ENCODE assay signal across 24 cellular contexts in genomic region chr6:138830273-138830672, GRCh38. TPM values are rescaled to one million over a fixed set of nuclear protein-coding genes. Genes with fewer than 3 reads are reported as not detected.
DNase-seq lines count a peak whose midpoint lies in the region; ATAC-seq, FAIRE-seq and TF ChIP-seq lines count a peak whose summit lies in the region.
"Had no signal": no experiment of that assay in that cellular context is flagged by ENCODE, and none has a peak within 500 bp of the region (broad histone marks: within the 10 kb centered on the region; RNA-seq: fewer than 3 reads in every experiment).

No MANE protein-coding gene starts in this region.

- no peak for TF ChIP-seq CTCF in WTC11 (IDR thresholded peaks at IDR 0.05)

- ATAC-seq in activated naive CD8-positive, alpha-beta T cell treated with anti-CD3 and anti-CD28 coated beads, Interleukin-2, amount 50 U/mL, for 24 hours = no peak
- ATAC-seq in WTC11 = no peak
- ATAC-seq: A549 had no signal

- no peak overlapping the region for H3K4me3 Mint-ChIP-seq in activated naive CD8-positive, alpha-beta T cell treated with anti-CD3 and anti-CD28 coated beads, Interleukin-2, amount 50 U/mL, for 24 hours
- H3K4me3 Mint-ChIP-seq in activated naive CD8-positive, alpha-beta T cell treated with anti-CD3 and anti-CD28 coated beads for 36 hours = no peak overlapping the region
- H3K4me3 Mint-ChIP-seq in WTC11 = no peak overlapping the region
- H3K4me3 Mint-ChIP-seq: CD14-positive monocyte; CD4-positive, alpha-beta T cell; CD8-positive, alpha-beta memory T cell had no signal

- POLR2A ChIA-PET in WTC11 (lab: Charles Lee) = interaction anchor here (0.6 kb wide), 1 partner anchor 17 kb away, joined by 3 read pairs; no protein-coding TSS in a partner anchor

- H3K9me3 Mint-ChIP-seq in activated naive CD8-positive, alpha-beta T cell treated with anti-CD3 and anti-CD28 coated beads, Interleukin-2, amount 50 U/mL, for 24 hours = no peaks in the 10 kb centered on the region
- H3K9me3 Mint-ChIP-seq in activated naive CD8-positive, alpha-beta T cell treated with anti-CD3 and anti-CD28 coated beads for 36 hours = peaks cover 4% of the 10 kb centered on the region
- peaks cover 14% of the 10 kb centered on the region for H3K9me3 Mint-ChIP-seq in WTC11
- H3K9me3 Mint-ChIP-seq: CD4-positive, alpha-beta T cell had no signal

- H3K4me1 Mint-ChIP-seq in activated naive CD8-positive, alpha-beta T cell treated with anti-CD3 and anti-CD28 coated beads, Interleukin-2, amount 50 U/mL, for 24 hours = no peaks in the 10 kb centered on the region
- no peaks in the 10 kb centered on the region for H3K4me1 Mint-ChIP-seq in activated naive CD8-positive, alpha-beta T cell treated with anti-CD3 and anti-CD28 coated beads for 36 hours
- H3K4me1 Mint-ChIP-seq in WTC11 = peaks cover 16% of the 10 kb centered on the region
- H3K4me1 Mint-ChIP-seq: CD14-positive monocyte; CD8-positive, alpha-beta memory T cell had no signal

- no peaks in the 10 kb centered on the region for H3K27me3 Mint-ChIP-seq in activated naive CD8-positive, alpha-beta T cell treated with anti-CD3 and anti-CD28 coated beads, Interleukin-2, amount 50 U/mL, for 24 hours
- no peaks in the 10 kb centered on the region for H3K27me3 Mint-ChIP-seq in activated naive CD8-positive, alpha-beta T cell treated with anti-CD3 and anti-CD28 coated beads for 36 hours
- H3K27me3 Mint-ChIP-seq in WTC11 (ENCODE audit: low read depth) = no peaks in the 10 kb centered on the region
- H3K27me3 Mint-ChIP-seq: CD4-positive, alpha-beta T cell had no signal

- DNase-seq in activated naive CD8-positive, alpha-beta T cell treated with anti-CD3 and anti-CD28 coated beads, Interleukin-2, amount 50 U/mL, for 24 hours = no peak
- DNase-seq in activated naive CD8-positive, alpha-beta T cell treated with anti-CD3 and anti-CD28 coated beads for 36 hours = no peak
- DNase-seq in GM12891 (ENCODE audit: insufficient read length, low spot score) (no peak), WTC11 (ENCODE audit: low spot score) (no peak), NOMO-1 treated with dmso at 0.1 percent for 144 hours (lab: John Stamatoyannopoulos, UW; ENCODE audit: unreplicated experiment) (no peak), COLO668 (lab: John Stamatoyannopoulos, UW; ENCODE audit: unreplicated experiment) (no peak), frontal cortex (ENCODE audit: low spot score in 2 of 2) (no peak)
- DNase-seq: 8988T; ACHN; AML-193; BE2C; Calu3; CD4-positive, alpha-beta T cell; CD8-positive, alpha-beta memory T cell; COR-L47; DMS53; DMS79 treated with DMSO at 0.1 percent for 48 hours; H7; HCEC 1CT had no signal

- no peaks in the 10 kb centered on the region for H3K36me3 Mint-ChIP-seq in activated naive CD8-positive, alpha-beta T cell treated with anti-CD3 and anti-CD28 coated beads, Interleukin-2, amount 50 U/mL, for 24 hours (ENCODE audit: low read depth)
- H3K36me3 Mint-ChIP-seq in activated naive CD8-positive, alpha-beta T cell treated with anti-CD3 and anti-CD28 coated beads for 36 hours = no peaks in the 10 kb centered on the region
- H3K36me3 Mint-ChIP-seq in WTC11 = peaks cover 4% of the 10 kb centered on the region; the same call in 1 of the 2 replicates
- H3K36me3 Mint-ChIP-seq: CD14-positive monocyte had no signal

- CTCF ChIA-PET in WTC11 (lab: Charles Lee) = no interaction called here

- FAIRE-seq in GM12891 (lab: Jason Lieb, UNC) (peak; percentile 20), frontal cortex (lab: Jason Lieb, UNC) (no peak)
- FAIRE-seq: A549, G401.6, GM19239, H1 had no signal

- H3K27ac Mint-ChIP-seq in activated naive CD8-positive, alpha-beta T cell treated with anti-CD3 and anti-CD28 coated beads, Interleukin-2, amount 50 U/mL, for 24 hours = peak overlapping the region; percentile 14
- no peak overlapping the region for H3K27ac Mint-ChIP-seq in activated naive CD8-positive, alpha-beta T cell treated with anti-CD3 and anti-CD28 coated beads for 36 hours
- peak overlapping the region; percentile 63; the same call in 1 of the 2 replicates for H3K27ac Mint-ChIP-seq in WTC11
- H3K27ac Mint-ChIP-seq: CD14-positive monocyte; CD4-positive, alpha-beta T cell had no signal

- no peak for TF ChIP-seq POLR2A in GM12891 (IDR thresholded peaks at IDR 0.05; ENCODE audit: low read depth, low read length)

TF ChIP-seq in GM12891, 5 proteins besides CTCF, POLR2A, EP300 and RAD21:
- TF ChIP-seq POU2F2 (IDR thresholded peaks at IDR 0.05; ENCODE audit: low read depth, low read length) (no peak), SPI1 (IDR thresholded peaks at IDR 0.05; ENCODE audit: low read depth, low read length) (no peak), TAF1 (IDR thresholded peaks at IDR 0.05; ENCODE audit: low read depth, low read length) (no peak), PAX5 (IDR thresholded peaks at IDR 0.05; ENCODE audit: insufficient read depth, low read length, severe bottlenecking) (no peak), POLR2AphosphoS5 (IDR thresholded peaks at IDR 0.05; ENCODE audit: low read depth, low read length) (no peak)

TF ChIP-seq in WTC11, 78 proteins besides CTCF, POLR2A, EP300 and RAD21 (continues in another document):
- TF ChIP-seq CBFB (CRISPR knock-in tag; IDR thresholded peaks at IDR 0.05; ENCODE audit: low read depth) = no peak
- TF ChIP-seq ESRRA (CRISPR knock-in tag; IDR thresholded peaks at IDR 0.05; ENCODE audit: borderline replicate concordance) = no peak
- TF ChIP-seq RORB (CRISPR knock-in tag; IDR thresholded peaks at IDR 0.05) = no peak
- TF ChIP-seq SOX15 (CRISPR knock-in tag; IDR thresholded peaks at IDR 0.05) = no peak
- TF ChIP-seq GRHL2 (CRISPR knock-in tag; IDR thresholded peaks at IDR 0.05; ENCODE audit: insufficient replicate concordance, severe bottlenecking) = no peak
- no peak for TF ChIP-seq ETV6 (CRISPR knock-in tag; IDR thresholded peaks at IDR 0.05)
- no peak for TF ChIP-seq CREB1 (CRISPR knock-in tag; IDR thresholded peaks at IDR 0.05)
- no peak for TF ChIP-seq RELA (CRISPR knock-in tag; IDR thresholded peaks at IDR 0.05; ENCODE audit: borderline replicate concordance)
- TF ChIP-seq AR (CRISPR knock-in tag; IDR thresholded peaks at IDR 0.05) = no peak
- no peak for TF ChIP-seq MXD4 (CRISPR knock-in tag; IDR thresholded peaks at IDR 0.05; ENCODE audit: borderline replicate concordance)
- TF ChIP-seq TEAD4 (CRISPR knock-in tag; IDR thresholded peaks at IDR 0.05) = no peak
- TF ChIP-seq ZNF425 (CRISPR knock-in tag; conservative IDR thresholded peaks at IDR 0.05) = no peak
- no peak for TF ChIP-seq IRF1 (CRISPR knock-in tag; IDR thresholded peaks at IDR 0.05)

RNA-seq across cellular contexts. Expression of gene ECT2L, which starts 34.4 kb away (rescaled TPM):
- not detected for total RNA-seq in activated naive CD8-positive, alpha-beta T cell treated with anti-CD3 and anti-CD28 coated beads for 36 hours
- polyA plus RNA-seq in GM12891 (2012; ENCODE audit: low read depth, missing spikeins) = not detected
- not detected in 3 replicates for total RNA-seq in WTC11 (2021)
- total RNA-seq in frontal cortex = 0.82 TPM
- total RNA-seq: Calu3; CD4-positive, alpha-beta T cell; CD8-positive, alpha-beta memory T cell; H1 had no signal
- polyA plus RNA-seq: CD14-positive monocyte, H1 had no signal

RNA-seq across cellular contexts. Expression of gene CCDC28A, which starts 56.7 kb away (rescaled TPM):
- total RNA-seq in activated naive CD8-positive, alpha-beta T cell treated with anti-CD3 and anti-CD28 coated beads for 36 hours = 10 to 100 TPM; 15.5 to 16.6 TPM
- 23.4 TPM for polyA plus RNA-seq in GM12891 (2012; ENCODE audit: low read depth, missing spikeins)
- total RNA-seq in WTC11 (2021) (8.7 to 10.7 TPM (median 10.6 TPM) in 3 replicates), frontal cortex (8.6 TPM)
